8 cellular contexts compared by ENCODE assay signal in the genomic region with DNA sequence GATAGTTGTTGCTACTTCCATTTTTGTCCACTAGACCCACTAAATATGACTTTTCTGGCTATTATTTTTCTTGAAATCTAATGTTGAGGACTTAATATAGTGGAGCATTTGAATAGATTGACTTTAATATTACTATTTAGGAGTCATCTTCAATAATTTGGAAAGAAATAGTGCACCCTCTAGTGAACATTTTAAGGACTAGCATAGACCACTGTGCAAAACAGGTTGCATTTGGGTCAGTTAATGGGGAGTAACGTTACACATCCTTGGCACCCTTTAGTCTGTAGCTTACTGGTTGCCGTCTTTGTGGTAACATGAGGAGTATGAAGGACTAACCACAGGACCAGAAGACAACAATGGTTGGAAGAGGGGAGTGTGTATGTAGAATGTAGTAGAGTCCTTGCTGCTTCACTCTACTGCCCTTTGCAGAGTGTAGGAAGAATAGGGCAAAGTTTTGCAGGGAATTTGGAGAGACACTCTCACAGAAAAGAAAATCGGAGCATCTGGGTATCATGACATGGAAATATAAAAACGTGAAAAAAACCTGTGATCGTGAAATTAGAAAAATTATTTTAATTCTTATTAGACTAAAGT. TPM values are rescaled to one million over a fixed set of nuclear protein-coding genes. Genes with fewer than 3 reads are reported as not detected.
DNase-seq lines count a peak whose midpoint lies in the region; ATAC-seq and TF ChIP-seq lines count a peak whose summit lies in the region.

No MANE protein-coding gene starts in this region.

- H3K18ac ChIP-seq in H9 (ENCODE audit: insufficient read length, low read depth, low read length): no peak overlapping the region

- H3K4me1 ChIP-seq in A673 (ENCODE audit: insufficient read depth, low read length, poor library complexity, severe bottlenecking): no peaks in the 10 kb centered on the region
- H3K4me1 ChIP-seq in H9 (ENCODE audit: insufficient read depth, low read length): no peaks in the 10 kb centered on the region
- peaks cover 0 to 1% (median 0%) of the 10 kb centered on the region in 9 donors for H3K4me1 ChIP-seq in heart right ventricle
- H3K4me1 ChIP-seq in CD8-positive, alpha-beta memory T cell (ENCODE audit: insufficient read depth, low read length): no peaks in the 10 kb centered on the region

- no peaks in the 10 kb centered on the region; a peak in 1 of 5 replicates for H3K9me3 Mint-ChIP-seq in H9
- H3K9me3 Mint-ChIP-seq in activated T-cell treated with anti-CD3 and anti-CD28 coated beads, Interleukin-2, amount 50 U/mL, for 24 hours: no peaks in the 10 kb centered on the region
- H3K9me3 Mint-ChIP-seq in CD8-positive, alpha-beta memory T cell: no peaks in the 10 kb centered on the region

- ATAC-seq in heart right ventricle: peak in 4 of 8 donors; percentile 42 to 46 (median 44)

- H3K79me2 ChIP-seq in H9 (ENCODE audit: insufficient read depth, low read length) (no peaks in the 10 kb centered on the region), SU-DHL-6 (ENCODE audit: insufficient read depth, low read length) (no peaks in the 10 kb centered on the region)

- H2BK120ac ChIP-seq in H9 (ENCODE audit: low read depth, low read length, poor library complexity, severe bottlenecking): no peak overlapping the region

- H4K20me1 ChIP-seq in H9 (ENCODE audit: control insufficient read depth, insufficient read depth, insufficient read length) (no peaks in the 10 kb centered on the region), SU-DHL-6 (ENCODE audit: low read depth, low read length) (no peaks in the 10 kb centered on the region)

- H3K9ac ChIP-seq in H9 (ENCODE audit: extremely low read depth, insufficient read length, low read length) (no peak overlapping the region), SU-DHL-6 (ENCODE audit: low read length) (no peak overlapping the region)

- H3K9me3 ChIP-seq in A673 (ENCODE audit: low read depth, low read length, poor library complexity, severe bottlenecking) (no peaks in the 10 kb centered on the region), H9 (ENCODE audit: control insufficient read depth, low read depth, low read length) (no peaks in the 10 kb centered on the region), SU-DHL-6 (ENCODE audit: insufficient read depth, low read length) (no peaks in the 10 kb centered on the region), heart right ventricle (no peaks in the 10 kb centered on the region)
- H3K9me3 ChIP-seq in CD8-positive, alpha-beta memory T cell (ENCODE audit: low read length): no peaks in the 10 kb centered on the region

- no peak overlapping the region for H4K8ac ChIP-seq in H9 (replicated peaks; ENCODE audit: insufficient read length, low read depth, low read length)

- H4K5ac ChIP-seq in H9 (ENCODE audit: insufficient read length, low read depth, low read length): no peak overlapping the region

- no peak overlapping the region for H2BK20ac ChIP-seq in H9 (ENCODE audit: low read depth, low read length, poor library complexity, severe bottlenecking)

- POLR2A ChIA-PET in A673 (lab: Charles Lee; ENCODE audit: low non-redundant PET): no interaction called here
- POLR2A ChIA-PET in CD8-positive, alpha-beta memory T cell (lab: Charles Lee): no interaction called here

- H4K91ac ChIP-seq in H9 (ENCODE audit: insufficient read length, low read depth, low read length): no peak overlapping the region

- H2BK12ac ChIP-seq in H9 (ENCODE audit: insufficient read length, low read depth, low read length): no peak overlapping the region

- H2AK5ac ChIP-seq in H9 (ENCODE audit: insufficient read length, low read length): no peak overlapping the region

- H3T11ph ChIP-seq in H9 (ENCODE audit: low read length): no peak overlapping the region

- H3K27me3 ChIP-seq in A673 (replicated peaks; ENCODE audit: insufficient read depth, low read depth, low read length, poor library complexity) (peaks cover 12% of the 10 kb centered on the region), H9 (ENCODE audit: insufficient read depth, low read length) (no peaks in the 10 kb centered on the region), SU-DHL-6 (ENCODE audit: low read length) (no peaks in the 10 kb centered on the region), heart right ventricle (peaks cover 0 to 13% (median 6%) of the 10 kb centered on the region in 7 donors)
- no peaks in the 10 kb centered on the region for H3K27me3 ChIP-seq in CD8-positive, alpha-beta memory T cell (ENCODE audit: insufficient read depth, low read length, poor library complexity, severe bottlenecking)

- no peak overlapping the region for H3K4me2 ChIP-seq in H9 (ENCODE audit: insufficient read depth, insufficient read length, low read length)
- no peak overlapping the region for H3K4me2 ChIP-seq in SU-DHL-6 (ENCODE audit: low read depth, low read length, poor library complexity, severe bottlenecking)

- H3K79me1 ChIP-seq in H9 (ENCODE audit: insufficient read depth, low read depth, low read length, poor library complexity, severe bottlenecking): no peaks in the 10 kb centered on the region

- CTCF ChIA-PET in A673 (lab: Charles Lee): interaction anchor here (0.5 to 1.2 kb wide), 3 partner anchors 77 to 656 kb away, joined by 3 to 7 read pairs (median 7); no protein-coding TSS in a partner anchor
- CTCF ChIA-PET in CD8-positive, alpha-beta memory T cell (lab: Charles Lee): no interaction called here

- H2AFZ ChIP-seq in H9 (ENCODE audit: low read length): no peak overlapping the region
- no peak overlapping the region for H2AFZ ChIP-seq in SU-DHL-6 (ENCODE audit: low read depth, low read length, severe bottlenecking)

- H3K14ac ChIP-seq in H9 (ENCODE audit: insufficient read depth, low read length): no peak overlapping the region

- H2BK5ac ChIP-seq in H9 (ENCODE audit: insufficient read length, low read length): no peak overlapping the region

- H3K27ac Mint-ChIP-seq in H9: no peak overlapping the region
- H3K27ac Mint-ChIP-seq in activated T-cell treated with anti-CD3 and anti-CD28 coated beads, Interleukin-2, amount 50 U/mL, for 24 hours: no peak overlapping the region
- H3K27ac Mint-ChIP-seq in CD8-positive, alpha-beta memory T cell: no peak overlapping the region

- BruUV-seq in A673 (replicated peaks; lab: Mats Ljungman, UMichigan): no TSS peak

- H3K23me2 ChIP-seq in H9 (ENCODE audit: insufficient read length, low read depth, low read length, poor library complexity, severe bottlenecking): no peaks in the 10 kb centered on the region

- no peak overlapping the region for H3K4ac ChIP-seq in H9 (ENCODE audit: low read depth, low read length)

- H3F3A ChIP-seq in SU-DHL-6 (ENCODE audit: insufficient read depth): no peaks in the 10 kb centered on the region

- no peaks in the 10 kb centered on the region for H3K9me2 ChIP-seq in SU-DHL-6 (replicated peaks; ENCODE audit: insufficient read depth, low read length)

- no peak overlapping the region for H3K23ac ChIP-seq in H9 (ENCODE audit: insufficient read length, low read depth, low read length)

- intact Hi-C loops in A673 (cut with micrococcal nuclease; ENCODE audit: unreplicated experiment) (loop anchor here (1.0 to 2.0 kb wide), 2 partner anchors 35 to 192 kb away; no protein-coding TSS in a partner anchor), heart right ventricle (cut with DNase I) (loop anchor here in 3 of 10 donors (5.0 to 10.0 kb wide), 3 partner anchors 35 to 198 kb away; no protein-coding TSS in a partner anchor), posterior vena cava (cut with DNase I) (no loop called here)

- H3K27ac ChIP-seq in A673 (ENCODE audit: low read depth, low read length, poor library complexity, severe bottlenecking): no peak overlapping the region
- no peak overlapping the region for H3K27ac ChIP-seq in H9 (ENCODE audit: insufficient read length, low read depth, low read length)
- no peak overlapping the region for H3K27ac ChIP-seq in SU-DHL-6 (ENCODE audit: low read depth, low read length)
- no peak overlapping the region for H3K27ac ChIP-seq in heart right ventricle
- no peak overlapping the region for H3K27ac ChIP-seq in CD8-positive, alpha-beta memory T cell (ENCODE audit: low read depth, low read length)

- peak; percentile 67 for TF ChIP-seq CTCF in A673 (conservative IDR thresholded peaks at IDR 0.05; ENCODE audit: low read depth, low read length)
- peak; percentile 50 for TF ChIP-seq CTCF in H9 (conservative IDR thresholded peaks at IDR 0.05)
- TF ChIP-seq CTCF in SU-DHL-6 (IDR thresholded peaks at IDR 0.05; ENCODE audit: insufficient read depth, low read length, poor library complexity, severe bottlenecking): peak; percentile 20
- TF ChIP-seq CTCF in heart right ventricle (IDR thresholded peaks at IDR 0.05): peak; percentile 14 to 60 (median 46)

- no peak overlapping the region for H3K4me3 Mint-ChIP-seq in H9
- H3K4me3 Mint-ChIP-seq in activated T-cell treated with anti-CD3 and anti-CD28 coated beads, Interleukin-2, amount 50 U/mL, for 24 hours: no peak overlapping the region
- no peak overlapping the region for H3K4me3 Mint-ChIP-seq in CD8-positive, alpha-beta memory T cell

- peak; percentile 53 for DNase-seq in A673 (ENCODE audit: low spot score)
- no peak for DNase-seq in H9
- no peak for DNase-seq in heart right ventricle
- no peak for DNase-seq in activated T-cell treated with anti-CD3 and anti-CD28 coated beads, Interleukin-2, amount 50 U/mL, for 24 hours
- no peak for DNase-seq in posterior vena cava (ENCODE audit: low spot score)
- no peak for DNase-seq in CD8-positive, alpha-beta memory T cell
- DNase-seq in stimulated activated CD4-positive, alpha-beta T cell treated with anti-CD3 and anti-CD28 coated beads, Interleukin-2, amount 100 ng/mL, for 24 hours: no peak

- H3K36me3 ChIP-seq in A673 (ENCODE audit: insufficient read depth, low read length, poor library complexity, severe bottlenecking) (no peaks in the 10 kb centered on the region), SU-DHL-6 (ENCODE audit: low read length) (no peaks in the 10 kb centered on the region), heart right ventricle (no peaks in the 10 kb centered on the region)
- H3K36me3 ChIP-seq in CD8-positive, alpha-beta memory T cell (ENCODE audit: insufficient read depth, low read length): no peaks in the 10 kb centered on the region

- H3K4me3 ChIP-seq in A673 (ENCODE audit: low read depth, low read length, poor library complexity, severe bottlenecking) (no peak overlapping the region), SU-DHL-6 (ENCODE audit: insufficient read depth, low read length, poor library complexity, severe bottlenecking) (no peak overlapping the region), heart right ventricle (no peak overlapping the region)
- no peak overlapping the region for H3K4me3 ChIP-seq in CD8-positive, alpha-beta memory T cell (ENCODE audit: low read length)

- H3K27me3 Mint-ChIP-seq in H9 (ENCODE audit: low read depth): no peaks in the 10 kb centered on the region
- peaks cover 20% of the 10 kb centered on the region for H3K27me3 Mint-ChIP-seq in activated T-cell treated with anti-CD3 and anti-CD28 coated beads, Interleukin-2, amount 50 U/mL, for 24 hours
- H3K27me3 Mint-ChIP-seq in CD8-positive, alpha-beta memory T cell: peaks cover under 1 to 26% of the 10 kb centered on the region in 2 donors

- no peak overlapping the region for H2BK15ac ChIP-seq in H9 (ENCODE audit: low read depth, low read length)

- H3K36me3 Mint-ChIP-seq in H9 (ENCODE audit: insufficient read depth in 1 of 3, low read depth in 3 of 3): no peaks in the 10 kb centered on the region
- no peaks in the 10 kb centered on the region for H3K36me3 Mint-ChIP-seq in activated T-cell treated with anti-CD3 and anti-CD28 coated beads, Interleukin-2, amount 50 U/mL, for 24 hours (ENCODE audit: low read depth)
- H3K36me3 Mint-ChIP-seq in CD8-positive, alpha-beta memory T cell: no peaks in the 10 kb centered on the region

- no peaks in the 10 kb centered on the region for H3K4me1 Mint-ChIP-seq in H9
- no peaks in the 10 kb centered on the region for H3K4me1 Mint-ChIP-seq in activated T-cell treated with anti-CD3 and anti-CD28 coated beads, Interleukin-2, amount 50 U/mL, for 24 hours (ENCODE audit: low read depth)
- no peaks in the 10 kb centered on the region for H3K4me1 Mint-ChIP-seq in CD8-positive, alpha-beta memory T cell

- no peak overlapping the region for H3K56ac ChIP-seq in H9 (ENCODE audit: insufficient read length, low read depth, low read length)

- WGBS in H9 (ENCODE audit: extremely low coverage, insufficient read length, low lambda C conversion rate): no CpG with 5 or more reads among the region's 5 CpGs
- 52 to 62% methylated on average over 5 of the region's 5 CpGs for WGBS in heart right ventricle, 2 donors

RNA-seq across cellular contexts. Expression of gene RFPL4B, which starts 25.2 kb away (rescaled TPM):
- total RNA-seq in A673 (2021) (not detected in 2 replicates), H9 (2021) (not detected in 2 replicates), heart right ventricle (under 1 TPM in 1 of 10 donors, not detected in 9; 0.12 TPM), posterior vena cava (not detected)
- polyA plus RNA-seq in heart right ventricle: not detected
- total RNA-seq in CD8-positive, alpha-beta memory T cell: not detected
- not detected for polyA plus RNA-seq in CD8-positive, alpha-beta memory T cell
